In the genomic region with DNA sequence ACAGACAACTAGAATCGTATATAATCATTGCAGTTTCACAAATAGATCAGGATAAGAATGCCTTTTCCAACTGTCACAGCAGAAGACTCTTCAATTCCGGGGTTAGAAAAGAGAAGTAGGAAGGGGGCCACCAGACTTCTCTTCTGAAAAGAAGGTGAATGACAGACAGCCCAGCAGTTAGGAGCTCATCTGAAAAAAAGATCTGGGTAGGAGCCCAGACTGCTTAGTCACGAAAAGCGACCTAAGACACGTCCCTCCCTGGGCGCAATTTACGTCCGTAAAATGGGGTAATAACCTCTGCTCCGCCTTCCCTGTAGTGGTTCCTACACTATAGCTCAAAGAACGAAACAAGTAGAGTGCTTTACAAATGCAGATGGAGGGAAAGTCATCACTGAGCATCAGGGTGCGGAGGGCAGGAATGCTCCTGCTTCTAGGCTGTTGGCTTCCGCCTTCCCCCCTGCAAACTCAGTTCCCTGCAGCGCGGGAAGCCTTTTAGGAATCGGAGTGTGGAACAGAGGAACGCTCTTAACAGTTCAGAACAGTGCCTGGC, we compare ENCODE assay signal across 7 cellular contexts. TPM values are rescaled to one million over a fixed set of nuclear protein-coding genes. Genes with fewer than 3 reads are reported as not detected.
DNase-seq lines count a peak whose midpoint lies in the region; FAIRE-seq and TF ChIP-seq lines count a peak whose summit lies in the region.

No MANE protein-coding gene starts in this region.

- no peak for TF ChIP-seq RAD21 in liver (IDR thresholded peaks at IDR 0.05)

- no peak for TF ChIP-seq CTCF in bronchial epithelial cell (IDR thresholded peaks at IDR 0.05; ENCODE audit: insufficient read depth, low read length, severe bottlenecking)
- no peak for TF ChIP-seq CTCF in liver (IDR thresholded peaks at IDR 0.05; ENCODE audit: low read depth, low read length, missing input control)

- no peaks in the 10 kb centered on the region for H3K9me3 ChIP-seq in liver (ENCODE audit: control insufficient read depth in 4 of 4, low read length in 3 of 4)

- 2% methylated on average over 16 of the region's 16 CpGs for WGBS in liver

- peak overlapping the region; percentile 100 for H3K4me3 Mint-ChIP-seq in T-helper 1 cell treated with Interleukin-12 subunit alpha and Interleukin-12 subunit beta and Interleukin-4 antibody, amounts not matched to agents 30 μg/mL and 1 μg/mL, for 36 hours

- no peaks in the 10 kb centered on the region for H3K9me3 Mint-ChIP-seq in T-helper 1 cell treated with Interleukin-12 subunit alpha and Interleukin-12 subunit beta and Interleukin-4 antibody, amounts not matched to agents 30 μg/mL and 1 μg/mL, for 36 hours

- H3K36me3 ChIP-seq in bronchial epithelial cell (ENCODE audit: control insufficient read depth, insufficient read depth, low read length), result peaks cover 5% of the 10 kb centered on the region
- H3K36me3 ChIP-seq in liver (ENCODE audit: control insufficient read depth in 4 of 4, insufficient read depth in 3 of 4, low read depth in 1 of 4, low read length in 3 of 4), result peaks cover 0 to 13% (median 6%) of the 10 kb centered on the region in 4 donors

- H3K27ac Mint-ChIP-seq in T-helper 1 cell treated with Interleukin-12 subunit alpha and Interleukin-12 subunit beta and Interleukin-4 antibody, amounts not matched to agents 30 μg/mL and 1 μg/mL, for 36 hours, result peak overlapping the region; percentile 99

- peak; percentile 36 for DNase-seq in GM12891 (ENCODE audit: insufficient read length, low spot score)
- DNase-seq in HCEC 1CT, result peak; percentile 83
- DNase-seq in M059J (ENCODE audit: low read depth), result peak; percentile 82
- DNase-seq in bronchial epithelial cell (ENCODE audit: low read depth), result peak; percentile 87
- DNase-seq in stimulated activated CD8-positive, alpha-beta memory T cell treated with anti-CD3 and anti-CD28 coated beads, Interleukin-12 subunit alpha, Interleukin-12 subunit beta, amount 100 ng/mL, for 4 hours (ENCODE audit: low read depth), result peak; percentile 5

- peak; percentile 62 for FAIRE-seq in GM12891 (lab: Jason Lieb, UNC)
- FAIRE-seq in bronchial epithelial cell (lab: Jason Lieb, UNC), result no peak

- peaks cover 46% of the 10 kb centered on the region for H3K36me3 Mint-ChIP-seq in T-helper 1 cell treated with Interleukin-12 subunit alpha and Interleukin-12 subunit beta and Interleukin-4 antibody, amounts not matched to agents 30 μg/mL and 1 μg/mL, for 36 hours (ENCODE audit: low read depth)

- no peak for TF ChIP-seq POLR2A in GM12891 (IDR thresholded peaks at IDR 0.05; ENCODE audit: low read depth, low read length)

- H3K27me3 Mint-ChIP-seq in T-helper 1 cell treated with Interleukin-12 subunit alpha and Interleukin-12 subunit beta and Interleukin-4 antibody, amounts not matched to agents 30 μg/mL and 1 μg/mL, for 36 hours (ENCODE audit: low read depth), result no peaks in the 10 kb centered on the region

- peaks cover 3 to 27% (median 17%) of the 10 kb centered on the region in 4 donors for H3K4me1 ChIP-seq in liver (ENCODE audit: control insufficient read depth in 4 of 4, insufficient read depth in 4 of 4, low read length in 3 of 4)

- peaks cover 50% of the 10 kb centered on the region for H3K4me1 Mint-ChIP-seq in T-helper 1 cell treated with Interleukin-12 subunit alpha and Interleukin-12 subunit beta and Interleukin-4 antibody, amounts not matched to agents 30 μg/mL and 1 μg/mL, for 36 hours (ENCODE audit: low read depth)

- H3K4me3 ChIP-seq in bronchial epithelial cell (ENCODE audit: low read depth, low read length) (peak overlapping the region; percentile 85), liver (ENCODE audit: low read depth in 1 of 3, low read length in 3 of 3) (peak overlapping the region; percentile 66 to 100 (median 89))

- H3K27me3 ChIP-seq in bronchial epithelial cell (ENCODE audit: control insufficient read depth, insufficient read depth, low read length) (no peaks in the 10 kb centered on the region), liver (ENCODE audit: control insufficient read depth in 4 of 4, insufficient read depth in 4 of 4, low read length in 3 of 4) (no peaks in the 10 kb centered on the region)

- peak overlapping the region in 1 of 2 donors; percentile 60 for H3K9ac ChIP-seq in liver (ENCODE audit: low read depth in 1 of 2, low read length in 2 of 2)

- peak overlapping the region; percentile 11 to 97 for H3K27ac ChIP-seq in liver (ENCODE audit: low read depth in 1 of 2, low read length in 2 of 2)

TF ChIP-seq in GM12891, 5 proteins besides CTCF, POLR2A, EP300 and RAD21:
- TF ChIP-seq POLR2AphosphoS5 (IDR thresholded peaks at IDR 0.05; ENCODE audit: low read depth, low read length) (no peak), SPI1 (IDR thresholded peaks at IDR 0.05; ENCODE audit: low read depth, low read length) (no peak), PAX5 (IDR thresholded peaks at IDR 0.05; ENCODE audit: insufficient read depth, low read length, severe bottlenecking) (no peak), TAF1 (IDR thresholded peaks at IDR 0.05; ENCODE audit: low read depth, low read length) (no peak), POU2F2 (IDR thresholded peaks at IDR 0.05; ENCODE audit: low read depth, low read length) (no peak)

TF ChIP-seq in liver, 16 proteins besides CTCF, POLR2A, EP300 and RAD21:
- no peak for TF ChIP-seq TAF1 (conservative IDR thresholded peaks at IDR 0.05)
- no peak for TF ChIP-seq HNF4G (IDR thresholded peaks at IDR 0.05)
- TF ChIP-seq, protein P1, sequence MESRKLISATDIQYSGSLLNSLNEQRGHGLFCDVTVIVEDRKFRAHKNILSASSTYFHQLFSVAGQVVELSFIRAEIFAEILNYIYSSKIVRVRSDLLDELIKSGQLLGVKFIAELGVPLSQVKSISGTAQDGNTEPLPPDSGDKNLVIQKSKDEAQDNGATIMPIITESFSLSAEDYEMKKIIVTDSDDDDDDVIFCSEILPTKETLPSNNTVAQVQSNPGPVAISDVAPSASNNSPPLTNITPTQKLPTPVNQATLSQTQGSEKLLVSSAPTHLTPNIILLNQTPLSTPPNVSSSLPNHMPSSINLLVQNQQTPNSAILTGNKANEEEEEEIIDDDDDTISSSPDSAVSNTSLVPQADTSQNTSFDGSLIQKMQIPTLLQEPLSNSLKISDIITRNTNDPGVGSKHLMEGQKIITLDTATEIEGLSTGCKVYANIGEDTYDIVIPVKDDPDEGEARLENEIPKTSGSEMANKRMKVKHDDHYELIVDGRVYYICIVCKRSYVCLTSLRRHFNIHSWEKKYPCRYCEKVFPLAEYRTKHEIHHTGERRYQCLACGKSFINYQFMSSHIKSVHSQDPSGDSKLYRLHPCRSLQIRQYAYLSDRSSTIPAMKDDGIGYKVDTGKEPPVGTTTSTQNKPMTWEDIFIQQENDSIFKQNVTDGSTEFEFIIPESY (IDR thresholded peaks at IDR 0.05), result no peak
- TF ChIP-seq NR2F2 (IDR thresholded peaks at IDR 0.05), result no peak

RNA-seq across cellular contexts. Expression of a gene that starts 0.6 kb away (rescaled TPM):
- 12.2 TPM for polyA plus RNA-seq in GM12891 (2012; ENCODE audit: low read depth, missing spikeins)
- 16.7 and 20.2 TPM in 2 replicates for total RNA-seq in M059J (2014; rRNA removed; shearing (Covaris generic))
- total RNA-seq in bronchial epithelial cell, result 0.26 TPM in 2 replicates
- total RNA-seq in liver, result 10 to 100 TPM in 1 of 2 donors, under 1 TPM in 1; 0.33 to 16.6 TPM
- polyA plus RNA-seq in liver, result under 1 TPM; 0.31 to 0.53 TPM

RNA-seq across cellular contexts. Expression of a gene that starts 0.8 kb away (rescaled TPM):
- 36.4 TPM for polyA plus RNA-seq in GM12891 (2012; ENCODE audit: low read depth, missing spikeins)
- total RNA-seq in M059J (2014; rRNA removed; shearing (Covaris generic)), result 15.6 and 19.5 TPM in 2 replicates
- total RNA-seq in bronchial epithelial cell (6.6 and 8.7 TPM in 2 replicates), liver (10 to 100 TPM in 1 of 2 donors, 1 to 10 TPM in 1; 8.1 to 10.3 TPM)
- 1 to 10 TPM; 5.9 to 9.1 TPM for polyA plus RNA-seq in liver

RNA-seq across cellular contexts. Expression of a gene that starts 37.6 kb away (rescaled TPM):
- polyA plus RNA-seq in GM12891 (2012; ENCODE audit: low read depth, missing spikeins), result 16.2 TPM
- total RNA-seq in M059J (2014; rRNA removed; shearing (Covaris generic)), result 20.8 and 32.5 TPM in 2 replicates
- total RNA-seq in bronchial epithelial cell (26.0 and 32.4 TPM in 2 replicates), liver (10 to 100 TPM in 1 of 2 donors, 1 to 10 TPM in 1; 7.1 to 15.7 TPM)
- 1 to 10 TPM; 4.5 to 8.0 TPM for polyA plus RNA-seq in liver

Comparison
In these comparisons a context has a peak if more than half of its experiments do, and no peak if none do; other contexts are left out.
1. Peak in every context shown above with its lines: DNase-seq, H3K4me3 ChIP-seq and H3K27ac ChIP-seq.
2. DNase-seq: peak in every context shown above with its lines; median percentile 87 in bronchial epithelial cell; 83 in HCEC 1CT; 82 in M059J; 36 in GM12891; 5 in stimulated activated CD8-positive, alpha-beta memory T cell treated with anti-CD3 and anti-CD28 coated beads, Interleukin-12 subunit alpha, Interleukin-12 subunit beta, amount 100 ng/mL, for 4 hours.